Comparison of ENCODE assay signal across 14 cellular contexts in the genomic region with DNA sequence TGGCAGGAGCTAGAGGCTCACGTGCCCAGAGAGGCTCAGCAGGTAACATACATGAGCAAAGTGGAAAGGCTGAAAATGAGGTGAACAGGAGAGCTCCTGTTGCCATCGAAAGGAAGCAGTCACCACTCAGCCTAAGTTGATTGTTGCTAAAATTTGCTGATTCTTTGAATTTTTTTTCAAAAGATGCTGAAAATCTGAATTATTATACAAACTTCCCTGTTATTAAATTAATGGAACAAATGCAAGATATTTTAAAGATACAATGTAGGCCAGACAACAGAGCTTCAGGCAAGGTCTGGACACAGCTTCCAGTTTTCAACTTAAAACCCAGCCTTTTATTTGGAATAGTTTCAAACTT.
"Had no signal": no experiment of that assay in that cellular context is flagged by ENCODE, and none has a peak within 500 bp of the region (broad histone marks: within the 10 kb centered on the region; RNA-seq: fewer than 3 reads in every experiment).

No MANE protein-coding gene starts in this region.

- FAIRE-seq: small intestine, urothelium cell line had no signal

- DNase-seq: colonic mucosa; dorsolateral prefrontal cortex; effector CD8-positive, alpha-beta T cell; foreskin melanocyte; head of caudate nucleus; left colon; naive thymus-derived CD4-positive, alpha-beta T cell; ovary; small intestine; stimulated activated CD4-positive, alpha-beta T cell treated with anti-CD3 and anti-CD28 coated beads, Interleukin-2, amount 100 ng/mL, for 48 hours; stimulated activated naive CD4-positive, alpha-beta T cell treated with Interleukin-2 at 50 U/mL for 16 hours had no signal

- H3K4me2 ChIP-seq: hepatocyte had no signal

- H3K36me3 ChIP-seq: ovary had no signal

- H2AFZ ChIP-seq: hepatocyte had no signal

- ATAC-seq: left colon; naive thymus-derived CD4-positive, alpha-beta T cell had no signal

- H3K9me3 ChIP-seq: colonic mucosa, ovary, right atrium auricular region had no signal

- H3K27me3 ChIP-seq: colonic mucosa, dorsolateral prefrontal cortex, hepatocyte, ovary, right atrium auricular region had no signal

- H3K4me3 ChIP-seq: colonic mucosa, dorsolateral prefrontal cortex, hepatocyte, ovary, right atrium auricular region had no signal

- H3K4me1 ChIP-seq: colonic mucosa had no signal

- H3K27ac ChIP-seq: colonic mucosa, dorsolateral prefrontal cortex, hepatocyte, ovary, right atrium auricular region had no signal
